In genomic region chr4:174282836-174283506, GRCh38 we compare ENCODE assay signal across 8 cellular contexts. TPM values are rescaled to one million over a fixed set of nuclear protein-coding genes. Genes with fewer than 3 reads are reported as not detected.
A peak's percentile ranks its signal among the peaks of the same experiment; 100 is the strongest.
DNase-seq lines count a peak whose midpoint lies in the region; ATAC-seq and FAIRE-seq lines count a peak whose summit lies in the region.

No MANE protein-coding gene starts in this region.

- peaks cover 27% of the 10 kb centered on the region for H3K36me3 Mint-ChIP-seq in activated CD8-positive, alpha-beta memory T cell treated with anti-CD3 and anti-CD28 coated beads, Interleukin-2, amount 10 ng/mL, durations not matched to agents 7 days and 5 days
- H3K36me3 Mint-ChIP-seq in effector memory CD8-positive, alpha-beta T cell (ENCODE audit: insufficient read depth) = peaks cover 19% of the 10 kb centered on the region

- ATAC-seq in GM21390 (IDR thresholded peaks at IDR 0.05; ENCODE audit: unreplicated experiment) = peak; percentile 98
- peak; percentile 98 for ATAC-seq in activated CD8-positive, alpha-beta memory T cell treated with anti-CD3 and anti-CD28 coated beads, Interleukin-2, amount 10 ng/mL, durations not matched to agents 7 days and 5 days
- peak; percentile 93 for ATAC-seq in effector memory CD8-positive, alpha-beta T cell (replicated peaks)

- peak; percentile 54 for FAIRE-seq in HTR-8/SVneo (lab: Jason Lieb, UNC)

- H3K27me3 Mint-ChIP-seq in activated CD8-positive, alpha-beta memory T cell treated with anti-CD3 and anti-CD28 coated beads, Interleukin-2, amount 10 ng/mL, durations not matched to agents 7 days and 5 days = no peaks in the 10 kb centered on the region
- no peaks in the 10 kb centered on the region for H3K27me3 Mint-ChIP-seq in effector memory CD8-positive, alpha-beta T cell

- peak overlapping the region; percentile 100 for H3K27ac Mint-ChIP-seq in activated CD8-positive, alpha-beta memory T cell treated with anti-CD3 and anti-CD28 coated beads, Interleukin-2, amount 10 ng/mL, durations not matched to agents 7 days and 5 days
- H3K27ac Mint-ChIP-seq in effector memory CD8-positive, alpha-beta T cell = peak overlapping the region; percentile 100

- no peaks in the 10 kb centered on the region for H3K9me3 Mint-ChIP-seq in activated CD8-positive, alpha-beta memory T cell treated with anti-CD3 and anti-CD28 coated beads, Interleukin-2, amount 10 ng/mL, durations not matched to agents 7 days and 5 days (ENCODE audit: low read depth)
- H3K9me3 Mint-ChIP-seq in effector memory CD8-positive, alpha-beta T cell = no peaks in the 10 kb centered on the region

- DNase-seq in COLO668 (lab: John Stamatoyannopoulos, UW; ENCODE audit: unreplicated experiment) = peak; percentile 74
- peak; percentile 90 for DNase-seq in HTR-8/SVneo (ENCODE audit: insufficient read length, low spot score)
- peak; percentile 97 for DNase-seq in NOMO-1 treated with DMSO at 0.1 percent for 48 hours (lab: John Stamatoyannopoulos, UW; ENCODE audit: unreplicated experiment)
- DNase-seq in activated CD8-positive, alpha-beta memory T cell treated with anti-CD3 and anti-CD28 coated beads, Interleukin-2, amount 10 ng/mL, durations not matched to agents 7 days and 5 days = peak; percentile 92
- peak; percentile 74 to 81 (median 76) for DNase-seq in effector memory CD8-positive, alpha-beta T cell
- DNase-seq in medulla oblongata (ENCODE audit: extremely low spot score) = peak; percentile 99
- peak; percentile 53 to 61 (median 53) for DNase-seq in stimulated activated CD4-positive, alpha-beta T cell treated with anti-CD3 and anti-CD28 coated beads, TNF-alpha, amount 100 ng/mL, for 48 hours (ENCODE audit: low read depth in 3 of 3)

- CTCF ChIA-PET in activated CD8-positive, alpha-beta memory T cell treated with anti-CD3 and anti-CD28 coated beads, Interleukin-2, amount 10 ng/mL, durations not matched to agents 7 days and 5 days (lab: Charles Lee) = no interaction called here

- peaks cover 58% of the 10 kb centered on the region for H3K4me1 Mint-ChIP-seq in activated CD8-positive, alpha-beta memory T cell treated with anti-CD3 and anti-CD28 coated beads, Interleukin-2, amount 10 ng/mL, durations not matched to agents 7 days and 5 days
- H3K4me1 Mint-ChIP-seq in effector memory CD8-positive, alpha-beta T cell (ENCODE audit: low read depth in 2 of 2) = peaks cover 35 to 52% of the 10 kb centered on the region in 2 donors

- H3K4me3 Mint-ChIP-seq in activated CD8-positive, alpha-beta memory T cell treated with anti-CD3 and anti-CD28 coated beads, Interleukin-2, amount 10 ng/mL, durations not matched to agents 7 days and 5 days = peak overlapping the region; percentile 96
- peak overlapping the region; percentile 99 for H3K4me3 Mint-ChIP-seq in effector memory CD8-positive, alpha-beta T cell

RNA-seq across cellular contexts. Expression of gene FBXO8, which starts 0.5 kb away (rescaled TPM):
- total RNA-seq in activated CD8-positive, alpha-beta memory T cell treated with anti-CD3 and anti-CD28 coated beads, Interleukin-2, amount 10 ng/mL, durations not matched to agents 7 days and 5 days = 10 to 100 TPM; 14.5 to 16.8 TPM

RNA-seq across cellular contexts. Expression of gene CEP44, which starts 0.7 kb away (rescaled TPM):
- total RNA-seq in activated CD8-positive, alpha-beta memory T cell treated with anti-CD3 and anti-CD28 coated beads, Interleukin-2, amount 10 ng/mL, durations not matched to agents 7 days and 5 days = 10 to 100 TPM; 22.2 to 25.8 TPM

Comparison
In these comparisons a context has a peak if more than half of its experiments do, and no peak if none do; other contexts are left out.
1. Peak in every context shown above with its lines: DNase-seq and ATAC-seq.